Comparison of ENCODE assay signal across 13 cellular contexts in genomic region chr17:3049705-3050295, GRCh38. TPM values are rescaled to one million over a fixed set of nuclear protein-coding genes. Genes with fewer than 3 reads are reported as not detected.
DNase-seq lines count a peak whose midpoint lies in the region; ATAC-seq, FAIRE-seq and TF ChIP-seq lines count a peak whose summit lies in the region.
"Had no signal": no experiment of that assay in that cellular context is flagged by ENCODE, and none has a peak within 500 bp of the region (broad histone marks: within the 10 kb centered on the region; RNA-seq: fewer than 3 reads in every experiment).

No MANE protein-coding gene starts in this region.

- no peak overlapping the region for H3K18ac ChIP-seq in mesenchymal stem cell (ENCODE audit: low read depth in 1 of 2, low read length in 2 of 2)

- POLR2A ChIA-PET in A673 (lab: Charles Lee; ENCODE audit: low non-redundant PET) (no interaction called here), GM12878 (lab: Charles Lee) (no interaction called here)

- RAD21 ChIA-PET in GM12878 (lab: Charles Lee; ENCODE audit: unreplicated experiment) = no interaction called here

- H2BK120ac ChIP-seq in mesenchymal stem cell (ENCODE audit: low read depth, low read length) = no peak overlapping the region

- DNase-seq in A673 (ENCODE audit: low spot score) = no peak
- DNase-seq in HFF-Myc (ENCODE audit: extremely low read depth, low read depth) = no peak
- DNase-seq in GM12878 (ENCODE audit: low read depth, low spot score) = no peak
- DNase-seq in mesenchymal stem cell = no peak
- no peak for DNase-seq in NCI-H1694 (lab: John Stamatoyannopoulos, UW)
- DNase-seq in pancreas = no peak
- DNase-seq in NCI-H2171 treated with DMSO at 0.1 percent for 48 hours (lab: John Stamatoyannopoulos, UW) = no peak
- DNase-seq: effector CD8-positive, alpha-beta T cell; Kasumi-1 had no signal

- H2AK5ac ChIP-seq in mesenchymal stem cell (ENCODE audit: low read length, severe bottlenecking) = no peak overlapping the region

- no peak for TF ChIP-seq RAD21 in GM12878 (IDR thresholded peaks at IDR 0.05; ENCODE audit: insufficient read depth, low read depth, low read length)

- intact Hi-C loops in A673 (cut with micrococcal nuclease; ENCODE audit: unreplicated experiment) = loop anchor here (10.0 kb wide), 1 partner anchor 595 kb away; no protein-coding TSS in a partner anchor
- intact Hi-C loops in GM12878 (cut with micrococcal nuclease; ENCODE audit: unreplicated experiment) = loop anchor here (10.0 kb wide), 2 partner anchors 595 to 685 kb away; no protein-coding TSS in a partner anchor
- intact Hi-C loops in pancreas (cut with DNase I) = loop anchor here in 1 of 3 donors (10.0 kb wide), 1 partner anchor 595 kb away; no protein-coding TSS in a partner anchor

- no peak for TF ChIP-seq CTCF in A673 (conservative IDR thresholded peaks at IDR 0.05; ENCODE audit: low read depth, low read length)
- no peak for TF ChIP-seq CTCF in HFF-Myc (IDR thresholded peaks at IDR 0.05; ENCODE audit: low read depth, low read length, missing control alignments)
- TF ChIP-seq CTCF in GM12878 (IDR thresholded peaks at IDR 0.05 in 2 of 3, conservative IDR thresholded peaks at IDR 0.05 in 1 of 3; ENCODE audit: control insufficient read depth in 2 of 3, extremely low read depth in 1 of 3, insufficient read depth in 1 of 3, low read depth in 3 of 3, low read length in 3 of 3) = no peak
- no peak for TF ChIP-seq CTCF in pancreas (IDR thresholded peaks at IDR 0.05)

- H3K4me3 ChIP-seq in A673 (ENCODE audit: low read depth, low read length, poor library complexity, severe bottlenecking) (peak overlapping the region; percentile 53), HFF-Myc (replicated peaks; ENCODE audit: low read depth, low read length) (peak overlapping the region; percentile 61), GM12878 (no peak overlapping the region), mesenchymal stem cell (ENCODE audit: insufficient read depth in 1 of 2, low read depth in 1 of 2, low read length in 2 of 2) (peak overlapping the region in 1 of 2 experiments; percentile 96), pancreas (peak overlapping the region in 2 of 4 donors; percentile 46 to 55)

- H2AFZ ChIP-seq in GM12878 (ENCODE audit: control insufficient read depth, low read depth, low read length) (no peak overlapping the region), mesenchymal stem cell (ENCODE audit: low read depth, low read length) (no peak overlapping the region)

- H3K79me1 ChIP-seq in mesenchymal stem cell (replicated peaks; ENCODE audit: low read length, poor library complexity, severe bottlenecking) = no peaks in the 10 kb centered on the region

- 84% methylated on average over 8 of the region's 8 CpGs for WGBS in GM12878 (ENCODE audit: insufficient coverage, insufficient replicate concordance, low lambda C conversion rate, missing lambda C conversion rate)
- WGBS in mesenchymal stem cell = 97% methylated on average over 8 of the region's 8 CpGs
- WGBS in pancreas, 2 donors = 88 to 89% methylated on average over 8 of the region's 8 CpGs

- H3K4me1 ChIP-seq in A673 (ENCODE audit: insufficient read depth, low read length, poor library complexity, severe bottlenecking) = no peaks in the 10 kb centered on the region
- no peaks in the 10 kb centered on the region for H3K4me1 ChIP-seq in GM12878 (ENCODE audit: control insufficient read depth, insufficient read depth, low read length)
- peaks cover 7% of the 10 kb centered on the region for H3K4me1 ChIP-seq in mesenchymal stem cell (ENCODE audit: control insufficient read depth, insufficient read depth, low read depth, low read length)
- no peaks in the 10 kb centered on the region for H3K4me1 ChIP-seq in pancreas

- no peak overlapping the region for H4K8ac ChIP-seq in mesenchymal stem cell (ENCODE audit: low read length)

- TF ChIP-seq EP300 in GM12878 (IDR thresholded peaks at IDR 0.05; ENCODE audit: borderline replicate concordance in 1 of 2, control insufficient read depth in 1 of 2, low read depth in 2 of 2, low read length in 2 of 2) = no peak

- in situ Hi-C loops in GM12878 (cut with MboI) = no loop called here

- H3K9me3 ChIP-seq in A673 (ENCODE audit: low read depth, low read length, poor library complexity, severe bottlenecking) (no peaks in the 10 kb centered on the region), GM12878 (replicated peaks; ENCODE audit: control insufficient read depth, insufficient read depth, low read length) (no peaks in the 10 kb centered on the region), mesenchymal stem cell (ENCODE audit: control insufficient read depth, low read length) (no peaks in the 10 kb centered on the region), pancreas (no peaks in the 10 kb centered on the region)
- H3K9me3 ChIP-seq: vagina had no signal

- H3K4me2 ChIP-seq in GM12878 (ENCODE audit: control insufficient read depth, insufficient read depth) = peak overlapping the region; percentile 88; the same call in 1 of the 2 replicates
- no peak overlapping the region for H3K4me2 ChIP-seq in mesenchymal stem cell (ENCODE audit: low read length, poor library complexity, severe bottlenecking)

- no peak overlapping the region for H2BK5ac ChIP-seq in mesenchymal stem cell (ENCODE audit: low read depth, low read length, poor library complexity, severe bottlenecking)

- H3K9ac ChIP-seq in GM12878 (ENCODE audit: control insufficient read depth, insufficient read depth, low read length) = no peak overlapping the region
- H3K9ac ChIP-seq in mesenchymal stem cell (ENCODE audit: low read length) = peak overlapping the region; percentile 88

- H3K23ac ChIP-seq in mesenchymal stem cell (ENCODE audit: low read length in 2 of 2) = no peak overlapping the region

- H4K20me1 ChIP-seq in GM12878 (ENCODE audit: control insufficient read depth, insufficient read depth) = no peaks in the 10 kb centered on the region

- no peak overlapping the region for H4K91ac ChIP-seq in mesenchymal stem cell (ENCODE audit: low read length)

- H3K79me2 ChIP-seq in GM12878 (ENCODE audit: control insufficient read depth, insufficient read depth, low read length) = no peaks in the 10 kb centered on the region

- BruUV-seq in A673 (replicated peaks; lab: Mats Ljungman, UMichigan) (no TSS peak), GM12878 (replicated peaks; lab: Mats Ljungman, UMichigan) (no TSS peak)

- no peak overlapping the region for H2BK15ac ChIP-seq in mesenchymal stem cell (ENCODE audit: low read depth, poor library complexity, severe bottlenecking)

- H3K27ac ChIP-seq in A673 (ENCODE audit: low read depth, low read length, poor library complexity, severe bottlenecking) = no peak overlapping the region
- H3K27ac ChIP-seq in GM12878 (ENCODE audit: control insufficient read depth, insufficient read depth) = no peak overlapping the region
- H3K27ac ChIP-seq in mesenchymal stem cell (ENCODE audit: low read length, poor library complexity, severe bottlenecking) = no peak overlapping the region
- H3K27ac ChIP-seq in pancreas = no peak overlapping the region

- FAIRE-seq in GM12878 (lab: Jason Lieb, UNC) (no peak), pancreas (lab: Jason Lieb, UNC) (no peak)

- H3K36me3 ChIP-seq in A673 (ENCODE audit: insufficient read depth, low read length, poor library complexity, severe bottlenecking) (no peaks in the 10 kb centered on the region), GM12878 (ENCODE audit: control insufficient read depth in 2 of 2, insufficient read depth in 2 of 2, low read length in 1 of 2) (no peaks in the 10 kb centered on the region), mesenchymal stem cell (ENCODE audit: control insufficient read depth in 1 of 2, insufficient read depth in 2 of 2, low read depth in 1 of 2, low read length in 2 of 2) (no peaks in the 10 kb centered on the region), pancreas (no peaks in the 10 kb centered on the region)
- H3K36me3 ChIP-seq: vagina had no signal

- TF ChIP-seq POLR2A in GM12878 (IDR thresholded peaks at IDR 0.05; ENCODE audit: low read depth, low read length) = no peak

- H2BK12ac ChIP-seq in mesenchymal stem cell (ENCODE audit: low read length in 2 of 2) = no peak overlapping the region

- CTCF ChIA-PET in A673 (lab: Charles Lee) = no interaction called here
- CTCF ChIA-PET in GM12878 (lab: Yijun Ruan, JAX) = interaction anchor here (1.0 kb wide), 1 partner anchor 10 kb away, joined by 3 read pairs; no protein-coding TSS in a partner anchor

- no peak overlapping the region for H3K14ac ChIP-seq in mesenchymal stem cell (ENCODE audit: low read length in 2 of 2)

- SMC1A ChIA-PET in GM12878 (lab: Charles Lee; ENCODE audit: uncharacterized antibody, unreplicated experiment) = no interaction called here

- no peaks in the 10 kb centered on the region for H3K27me3 ChIP-seq in A673 (replicated peaks; ENCODE audit: insufficient read depth, low read depth, low read length, poor library complexity)
- H3K27me3 ChIP-seq in GM12878 (replicated peaks in 1 of 2; ENCODE audit: control insufficient read depth in 2 of 2, insufficient read depth in 2 of 2, low read length in 1 of 2) = no peaks in the 10 kb centered on the region
- H3K27me3 ChIP-seq in mesenchymal stem cell (ENCODE audit: control insufficient read depth in 1 of 2, insufficient read depth in 1 of 2, low read length in 2 of 2) = no peaks in the 10 kb centered on the region
- no peaks in the 10 kb centered on the region for H3K27me3 ChIP-seq in pancreas
- H3K27me3 ChIP-seq: vagina had no signal

- H3K4ac ChIP-seq in mesenchymal stem cell (ENCODE audit: low read depth in 1 of 2, low read length in 2 of 2) = no peak overlapping the region

- ATAC-seq in GM12878 (no peak), pancreas (no peak), HG02642 (IDR thresholded peaks at IDR 0.05; ENCODE audit: poor library complexity, unreplicated experiment) (no peak)

RNA-seq across cellular contexts. Expression of gene OR1D5, which starts 13.6 kb away (rescaled TPM):
- not detected in 2 replicates for total RNA-seq in A673 (2021)
- total RNA-seq in GM12878 (2013; cell fraction: nucleolus; rRNA removed) = not detected in 2 replicates
- not detected in 2 replicates for total RNA-seq in GM12878 (2014; rRNA removed)
- total RNA-seq in GM12878 (2014; rRNA removed; fragmentation: Illumina TruSeq; extraction: Trizol) = not detected in 2 replicates
- total RNA-seq in GM12878 (2021) = not detected in 2 replicates
- polyA plus RNA-seq in GM12878 (2011; ENCODE audit: low read depth) = not detected
- not detected in 2 replicates for polyA plus RNA-seq in GM12878 (2011; rRNA removed)
- polyA plus RNA-seq in GM12878 (2011; cell fraction: cytosol; rRNA removed) = not detected in 2 replicates
- polyA plus RNA-seq in GM12878 (2011; cell fraction: nucleus; rRNA removed) = not detected in 2 replicates
- polyA plus RNA-seq in GM12878 (2012) = not detected in 2 replicates
- not detected in 2 replicates for polyA plus RNA-seq in GM12878 (2014; fragmentation: Illumina TruSeq; extraction: Trizol)
- polyA plus RNA-seq in GM12878 (2014; fragmentation: Nextera tagmentation; extraction: Ambion mirVana) = not detected
- not detected in 2 replicates for polyA plus RNA-seq in GM12878 (2014; rRNA removed)
- not detected for polyA plus RNA-seq in GM12878 (2016; fragmentation: Nextera tagmentation; extraction: Ambion mirVana)
- not detected in 2 replicates for polyA minus RNA-seq in GM12878 (2011; rRNA and poly(A)+ RNA removed)
- polyA minus RNA-seq in GM12878 (2011; cell fraction: cytosol; rRNA and poly(A)+ RNA removed) = not detected in 2 replicates
- not detected in 2 replicates for polyA minus RNA-seq in GM12878 (2011; cell fraction: nucleus; rRNA and poly(A)+ RNA removed)
- not detected for polyA plus RNA-seq in mesenchymal stem cell (2013, experiment 1 of 2)
- polyA plus RNA-seq in mesenchymal stem cell (2013, experiment 2 of 2) = not detected
- not detected for total RNA-seq in pancreas
- polyA plus RNA-seq in pancreas = not detected
- total RNA-seq: posterior vena cava; T-helper 1 cell treated with Interleukin-12 subunit alpha and Interleukin-12 subunit beta and Interleukin-4 antibody, amounts not matched to agents 30 ng/mL and 1 ng/mL, for 36 hours; vagina had no signal

RNA-seq across cellular contexts. Expression of gene OR1D2, which starts 54.4 kb away (rescaled TPM):
- not detected in 2 replicates for total RNA-seq in A673 (2021)
- not detected in 2 replicates for total RNA-seq in GM12878 (2013; cell fraction: nucleolus; rRNA removed)
- total RNA-seq in GM12878 (2014; rRNA removed) = not detected in 2 replicates
- total RNA-seq in GM12878 (2014; rRNA removed; fragmentation: Illumina TruSeq; extraction: Trizol) = not detected in 2 replicates
- not detected in 2 replicates for total RNA-seq in GM12878 (2021)
- polyA plus RNA-seq in GM12878 (2011; ENCODE audit: low read depth) = not detected
- not detected in 2 replicates for polyA plus RNA-seq in GM12878 (2011; rRNA removed)
- polyA plus RNA-seq in GM12878 (2011; cell fraction: cytosol; rRNA removed) = not detected in 2 replicates
- polyA plus RNA-seq in GM12878 (2011; cell fraction: nucleus; rRNA removed) = not detected in 2 replicates
- not detected in 2 replicates for polyA plus RNA-seq in GM12878 (2012)
- polyA plus RNA-seq in GM12878 (2014; fragmentation: Illumina TruSeq; extraction: Trizol) = not detected in 2 replicates
- polyA plus RNA-seq in GM12878 (2014; fragmentation: Nextera tagmentation; extraction: Ambion mirVana) = not detected
- polyA plus RNA-seq in GM12878 (2014; rRNA removed) = not detected in 2 replicates
- not detected for polyA plus RNA-seq in GM12878 (2016; fragmentation: Nextera tagmentation; extraction: Ambion mirVana)
- not detected in 2 replicates for polyA minus RNA-seq in GM12878 (2011; rRNA and poly(A)+ RNA removed)
- not detected in 2 replicates for polyA minus RNA-seq in GM12878 (2011; cell fraction: cytosol; rRNA and poly(A)+ RNA removed)
- polyA minus RNA-seq in GM12878 (2011; cell fraction: nucleus; rRNA and poly(A)+ RNA removed) = not detected in 2 replicates
- polyA plus RNA-seq in mesenchymal stem cell (2013, experiment 1 of 2) = not detected
- not detected for polyA plus RNA-seq in mesenchymal stem cell (2013, experiment 2 of 2)
- total RNA-seq in pancreas = not detected
- polyA plus RNA-seq in pancreas = not detected
- total RNA-seq: posterior vena cava; T-helper 1 cell treated with Interleukin-12 subunit alpha and Interleukin-12 subunit beta and Interleukin-4 antibody, amounts not matched to agents 30 ng/mL and 1 ng/mL, for 36 hours; vagina had no signal
